Comparison of ENCODE assay signal across 15 cellular contexts in the genomic region with DNA sequence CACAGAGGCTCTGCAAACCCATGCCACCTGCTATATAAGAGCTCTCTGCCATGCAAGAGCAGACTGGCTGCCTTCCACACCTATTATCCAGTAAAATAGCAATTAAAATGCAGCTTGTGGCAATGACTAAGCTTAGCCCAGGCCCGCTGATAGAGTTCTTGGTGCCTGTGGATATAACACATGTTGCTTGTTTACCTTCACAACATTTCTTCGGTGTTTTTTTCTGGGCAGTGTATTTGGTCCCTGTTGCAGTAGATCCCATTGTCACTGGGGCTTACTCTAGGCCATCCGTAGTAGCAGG.
DNase-seq lines count a peak whose midpoint lies in the region; ATAC-seq and TF ChIP-seq lines count a peak whose summit lies in the region.
"Had no signal": no experiment of that assay in that cellular context is flagged by ENCODE, and none has a peak within 500 bp of the region (broad histone marks: within the 10 kb centered on the region; RNA-seq: fewer than 3 reads in every experiment).

No MANE protein-coding gene starts in this region.

- H3K9me3 ChIP-seq in heart left ventricle: no peaks in the 10 kb centered on the region
- no peaks in the 10 kb centered on the region for H3K9me3 ChIP-seq in right atrium auricular region
- no peaks in the 10 kb centered on the region for H3K9me3 ChIP-seq in tibial artery
- H3K9me3 ChIP-seq: lower lobe of right lung, right lobe of liver had no signal

- H3K4me1 ChIP-seq in heart left ventricle: peaks cover 0 to 66% (median 14%) of the 10 kb centered on the region in 12 donors
- peaks cover 0 to 20% of the 10 kb centered on the region in 2 donors for H3K4me1 ChIP-seq in right atrium auricular region
- peaks cover 0 to 60% (median 17%) of the 10 kb centered on the region in 4 donors for H3K4me1 ChIP-seq in tibial artery
- H3K4me1 ChIP-seq: right lobe of liver had no signal

- H3K27me3 ChIP-seq in heart left ventricle (no peaks in the 10 kb centered on the region), right atrium auricular region (no peaks in the 10 kb centered on the region), tibial artery (no peaks in the 10 kb centered on the region)
- H3K27me3 ChIP-seq: right lobe of liver had no signal

- no peak for TF ChIP-seq CTCF in heart left ventricle (IDR thresholded peaks at IDR 0.05)
- TF ChIP-seq CTCF in right atrium auricular region (IDR thresholded peaks at IDR 0.05): no peak
- no peak for TF ChIP-seq CTCF in tibial artery (IDR thresholded peaks at IDR 0.05)

- intact Hi-C loops in heart left ventricle (cut with DNase I): no loop called here
- intact Hi-C loops in tibial artery (cut with DNase I; ENCODE audit: low total_unique reads): no loop called here

- H3K36me3 ChIP-seq in heart left ventricle: no peaks in the 10 kb centered on the region
- no peaks in the 10 kb centered on the region for H3K36me3 ChIP-seq in right atrium auricular region
- H3K36me3 ChIP-seq in tibial artery: no peaks in the 10 kb centered on the region
- H3K36me3 ChIP-seq: lower lobe of right lung, right lobe of liver had no signal

- 90 to 97% (median 94%) methylated on average over 3 of the region's 3 CpGs for WGBS in heart left ventricle, 4 donors

- DNase-seq in heart left ventricle (no peak), right atrium auricular region (ENCODE audit: low spot score) (no peak), NCI-H1092 treated with DMSO at 0.1 percent for 48 hours (lab: John Stamatoyannopoulos, UW) (peak; percentile 27), caudate nucleus (lab: John Stamatoyannopoulos, UW) (no peak), tibial artery (no peak), NAMALWA (ENCODE audit: low spot score) (no peak), NCI-H82 (lab: John Stamatoyannopoulos, UW) (no peak), NCI-H2227 treated with DMSO at 0.1 percent for 48 hours (lab: John Stamatoyannopoulos, UW) (no peak)
- DNase-seq: activated B cell treated with CpG ODN at 0.5 μM for 24 hours; GOT3; IMR-90; lower lobe of right lung; NCI-H1930; right lobe of liver; stimulated activated naive B cell treated with anti-CD40 and anti-IgM and Interleukin-4, amounts not matched to agents 10 μg/mL and 1 μg/mL and 100 μg/mL, for 72 hours had no signal

- no peak for ATAC-seq in heart left ventricle

- peak overlapping the region in 8 of 12 donors; percentile 7 to 81 (median 60) for H3K27ac ChIP-seq in heart left ventricle
- no peak overlapping the region for H3K27ac ChIP-seq in right atrium auricular region
- H3K27ac ChIP-seq in caudate nucleus (ENCODE audit: low read depth, low read length): peak overlapping the region; percentile 79
- peak overlapping the region; percentile 59 to 77 for H3K27ac ChIP-seq in tibial artery
- H3K27ac ChIP-seq: right lobe of liver had no signal

- H3K4me3 ChIP-seq in heart left ventricle (no peak overlapping the region), right atrium auricular region (no peak overlapping the region), tibial artery (no peak overlapping the region)
- H3K4me3 ChIP-seq: right lobe of liver had no signal

- no peak for TF ChIP-seq POLR2A in heart left ventricle (IDR thresholded peaks at IDR 0.05)

Comparison
In these comparisons a context has a peak if more than half of its experiments do, and no peak if none do; other contexts are left out.
1. H3K27ac ChIP-seq: peak in heart left ventricle (8 of 12), caudate nucleus (single experiment) and tibial artery (2 of 2); none in right atrium auricular region (0 of 2).